ENCODE assay signal across 17 cellular contexts in the genomic region with DNA sequence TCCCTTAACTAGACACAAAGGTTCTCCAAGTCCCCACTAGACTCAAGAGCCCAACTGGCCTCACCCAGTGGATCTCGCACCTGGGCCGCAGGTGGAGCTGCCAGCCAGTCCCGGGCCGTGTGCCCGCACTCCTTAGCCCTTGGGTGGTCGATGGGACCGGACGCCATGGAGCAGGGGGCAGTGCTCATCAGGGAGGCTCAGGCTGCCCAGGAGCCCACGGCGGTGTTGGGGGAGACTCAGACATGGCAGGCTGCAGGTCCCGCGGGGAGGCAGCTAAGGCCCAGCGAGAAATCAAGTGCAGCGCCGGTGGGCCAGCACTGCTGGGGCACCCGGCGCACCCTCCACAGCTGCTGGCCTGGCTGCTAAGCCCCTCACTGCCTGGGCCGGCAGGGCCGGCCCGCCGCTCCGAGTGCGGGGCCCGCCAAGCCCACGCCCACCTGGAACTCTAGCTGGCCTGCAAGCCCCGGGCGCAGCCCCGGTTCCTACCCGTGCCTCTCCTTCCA.
DNase-seq lines count a peak whose midpoint lies in the region; ATAC-seq and TF ChIP-seq lines count a peak whose summit lies in the region.
"Had no signal": no experiment of that assay in that cellular context is flagged by ENCODE, and none has a peak within 500 bp of the region (broad histone marks: within the 10 kb centered on the region; RNA-seq: fewer than 3 reads in every experiment).

No MANE protein-coding gene starts in this region.

- H3K27me3 ChIP-seq in neuronal stem cell (ENCODE audit: control insufficient read depth in 3 of 3, insufficient read depth in 3 of 3, low read depth in 1 of 3, low read length in 3 of 3) (no peaks in the 10 kb centered on the region), uterus (no peaks in the 10 kb centered on the region)
- H3K27me3 ChIP-seq: BLaER1 had no signal

- H3K36me3 ChIP-seq in neuronal stem cell (replicated peaks in 1 of 2; ENCODE audit: control insufficient read depth in 2 of 2, insufficient read depth in 2 of 2, low read length in 2 of 2): no peaks in the 10 kb centered on the region
- H3K36me3 ChIP-seq in uterus: no peaks in the 10 kb centered on the region

- no peak overlapping the region for H2AFZ ChIP-seq in neuronal stem cell (ENCODE audit: low read length)

- H2AK5ac ChIP-seq in neuronal stem cell (ENCODE audit: low read depth, low read length): no peak overlapping the region

- H3K9me3 Mint-ChIP-seq in HFFc6 (peaks cover 4% of the 10 kb centered on the region; the same call in 1 of the 2 replicates), chondrocyte (ENCODE audit: low read depth) (no peaks in the 10 kb centered on the region)
- no peaks in the 10 kb centered on the region for H3K9me3 Mint-ChIP-seq in activated naive CD8-positive, alpha-beta T cell treated with anti-CD3 and anti-CD28 coated beads for 36 hours

- H2BK12ac ChIP-seq in neuronal stem cell (ENCODE audit: low read length): peak overlapping the region; percentile 78

- no peaks in the 10 kb centered on the region for H3K27me3 Mint-ChIP-seq in HFFc6 (ENCODE audit: insufficient read depth)
- H3K27me3 Mint-ChIP-seq in chondrocyte (ENCODE audit: low read depth): no peaks in the 10 kb centered on the region
- no peaks in the 10 kb centered on the region for H3K27me3 Mint-ChIP-seq in activated naive CD8-positive, alpha-beta T cell treated with anti-CD3 and anti-CD28 coated beads for 36 hours
- H3K27me3 Mint-ChIP-seq: activated naive CD8-positive, alpha-beta T cell; brain had no signal

- peaks cover 12% of the 10 kb centered on the region for H3K36me3 Mint-ChIP-seq in HFFc6 (ENCODE audit: low read depth)
- no peaks in the 10 kb centered on the region for H3K36me3 Mint-ChIP-seq in chondrocyte (ENCODE audit: low read depth)
- H3K36me3 Mint-ChIP-seq in activated naive CD8-positive, alpha-beta T cell treated with anti-CD3 and anti-CD28 coated beads for 36 hours: peaks cover 24% of the 10 kb centered on the region

- H3K79me1 ChIP-seq in neuronal stem cell (ENCODE audit: low read depth, low read length): no peaks in the 10 kb centered on the region

- H3K9me3 ChIP-seq in neuronal stem cell (replicated peaks in 1 of 2; ENCODE audit: control insufficient read depth in 2 of 2, insufficient read depth in 1 of 2, low read depth in 1 of 2, low read length in 2 of 2) (no peaks in the 10 kb centered on the region), uterus (no peaks in the 10 kb centered on the region)

- DNase-seq in HFFc6 (no peak), chondrocyte (ENCODE audit: low spot score) (no peak), neuronal stem cell (ENCODE audit: low spot score) (no peak), uterus (no peak), MV-4-11 (lab: John Stamatoyannopoulos, UW) (no peak)
- DNase-seq in activated naive CD8-positive, alpha-beta T cell treated with anti-CD3 and anti-CD28 coated beads for 36 hours: no peak
- DNase-seq: NCI-H1436 treated with DMSO at 0.1 percent for 48 hours; NCI-H524; occipital lobe; stimulated activated CD4-positive, alpha-beta T cell treated with anti-CD3 and anti-CD28 coated beads, Interleukin-15, amount 100 ng/mL, for 24 hours; T1000 had no signal

- H3K4me3 ChIP-seq in neuronal stem cell (ENCODE audit: low read length in 2 of 2): no peak overlapping the region
- peak overlapping the region; percentile 0 to 10 for H3K4me3 ChIP-seq in uterus
- H3K4me3 ChIP-seq: BLaER1, coronary artery had no signal

- no peak for TF ChIP-seq POLR2A in uterus (IDR thresholded peaks at IDR 0.05)

- H3K4me1 ChIP-seq in neuronal stem cell (ENCODE audit: control insufficient read depth in 2 of 2, insufficient read depth in 1 of 2, low read depth in 1 of 2, low read length in 2 of 2) (no peaks in the 10 kb centered on the region), uterus (no peaks in the 10 kb centered on the region)
- H3K4me1 ChIP-seq: BLaER1 had no signal

- TF ChIP-seq CTCF in HFFc6 (IDR thresholded peaks at IDR 0.05) (no peak), chondrocyte (IDR thresholded peaks at IDR 0.05) (no peak), uterus (IDR thresholded peaks at IDR 0.05) (no peak)

- no peak overlapping the region for H2BK120ac ChIP-seq in neuronal stem cell (ENCODE audit: low read depth, low read length)

- H3K4me2 ChIP-seq in neuronal stem cell (ENCODE audit: insufficient read depth, low read length, poor library complexity, severe bottlenecking): no peak overlapping the region
- H3K4me2 ChIP-seq: BLaER1 had no signal

- no CpG with 5 or more reads among the region's 29 CpGs for WGBS in neuronal stem cell (ENCODE audit: extremely low coverage in 2 of 2, insufficient read length in 2 of 2, insufficient replicate concordance in 1 of 2), 2 donors

- H3K23ac ChIP-seq in neuronal stem cell (ENCODE audit: low read depth, low read length, poor library complexity): no peak overlapping the region

- intact Hi-C loops in uterus (cut with DNase I; ENCODE audit: low total_unique reads): no loop called here

- H3K4me3 Mint-ChIP-seq in HFFc6: peak overlapping the region; percentile 83
- peak overlapping the region; percentile 69 for H3K4me3 Mint-ChIP-seq in chondrocyte (ENCODE audit: unreplicated experiment)
- no peak overlapping the region for H3K4me3 Mint-ChIP-seq in activated naive CD8-positive, alpha-beta T cell treated with anti-CD3 and anti-CD28 coated beads for 36 hours
- H3K4me3 Mint-ChIP-seq: activated naive CD8-positive, alpha-beta T cell had no signal

- H3K27ac Mint-ChIP-seq in HFFc6: peak overlapping the region; percentile 99
- H3K27ac Mint-ChIP-seq in chondrocyte (ENCODE audit: unreplicated experiment): peak overlapping the region; percentile 99
- H3K27ac Mint-ChIP-seq in activated naive CD8-positive, alpha-beta T cell treated with anti-CD3 and anti-CD28 coated beads for 36 hours: no peak overlapping the region

- H4K91ac ChIP-seq in neuronal stem cell (ENCODE audit: low read depth, low read length, poor library complexity): no peak overlapping the region

- H3K14ac ChIP-seq in neuronal stem cell (ENCODE audit: low read length): peak overlapping the region; percentile 12

- H4K8ac ChIP-seq in neuronal stem cell (ENCODE audit: low read depth, low read length): peak overlapping the region; percentile 89

- ATAC-seq in HG03097 (IDR thresholded peaks at IDR 0.05; ENCODE audit: low FRiP score, unreplicated experiment): no peak

- peak overlapping the region; percentile 3 for H3K9ac ChIP-seq in neuronal stem cell (ENCODE audit: low read depth, low read length, poor library complexity)
- H3K9ac ChIP-seq: BLaER1 had no signal

- H2BK15ac ChIP-seq in neuronal stem cell (ENCODE audit: low read length): no peak overlapping the region

- no peak overlapping the region for H3K4ac ChIP-seq in neuronal stem cell (ENCODE audit: low read length)

- no peak overlapping the region for H2BK5ac ChIP-seq in neuronal stem cell (ENCODE audit: low read length)

- no peak overlapping the region for H3K18ac ChIP-seq in neuronal stem cell (ENCODE audit: low read length)

- H3K27ac ChIP-seq in neuronal stem cell (replicated peaks; ENCODE audit: low read length): no peak overlapping the region
- peak overlapping the region; percentile 44 to 74 for H3K27ac ChIP-seq in uterus
- H3K27ac ChIP-seq: BLaER1, coronary artery, HL-60 had no signal

- H3K4me1 Mint-ChIP-seq in HFFc6 (ENCODE audit: low read depth) (peaks cover 74% of the 10 kb centered on the region), chondrocyte (ENCODE audit: low read depth) (peaks cover 43% of the 10 kb centered on the region)
- peaks cover 20% of the 10 kb centered on the region for H3K4me1 Mint-ChIP-seq in activated naive CD8-positive, alpha-beta T cell treated with anti-CD3 and anti-CD28 coated beads for 36 hours

Comparison
In these comparisons a context has a peak if more than half of its experiments do, and no peak if none do; other contexts are left out.
1. H3K4me3 ChIP-seq: peak in uterus (2 of 2); none in neuronal stem cell (0 of 2).